In genomic region chr6:28208180-28208659, GRCh38 we compare ENCODE assay signal across 9 cellular contexts. TPM values are rescaled to one million over a fixed set of nuclear protein-coding genes. Genes with fewer than 3 reads are reported as not detected.
DNase-seq lines count a peak whose midpoint lies in the region; ATAC-seq, FAIRE-seq and TF ChIP-seq lines count a peak whose summit lies in the region.
"Had no signal": no experiment of that assay in that cellular context is flagged by ENCODE, and none has a peak within 500 bp of the region (broad histone marks: within the 10 kb centered on the region; RNA-seq: fewer than 3 reads in every experiment).

No MANE protein-coding gene starts in this region.

- DNase-seq in bronchial epithelial cell (ENCODE audit: low read depth): no peak
- peak in 1 of 3 donors; percentile 39 for DNase-seq in mucosa of descending colon
- no peak for DNase-seq in H4 (ENCODE audit: low spot score)
- DNase-seq in stimulated activated CD4-positive, alpha-beta T cell treated with anti-CD3 and anti-CD28 coated beads, Interleukin-1b, Interleukin-23, amount 100 ng/mL, for 48 hours: no peak
- DNase-seq in central memory CD4-positive, alpha-beta T cell: no peak
- no peak for DNase-seq in Peyer's patch
- DNase-seq: activated CD4-positive, CD25-positive, alpha-beta regulatory T cell had no signal

- H3K27me3 ChIP-seq in ACC112 (ENCODE audit: insufficient read depth, low read length) (peaks cover 78% of the 10 kb centered on the region), bronchial epithelial cell (ENCODE audit: control insufficient read depth, insufficient read depth, low read length) (peaks cover 3% of the 10 kb centered on the region), Peyer's patch (peaks cover 6 to 15% of the 10 kb centered on the region in 2 donors)

- H3K36me3 ChIP-seq in ACC112 (ENCODE audit: insufficient read depth, low read length) (no peaks in the 10 kb centered on the region), HEK293 (ENCODE audit: control insufficient read depth in 2 of 2, insufficient read depth in 1 of 2, low read length in 2 of 2) (no peaks in the 10 kb centered on the region), bronchial epithelial cell (ENCODE audit: control insufficient read depth, insufficient read depth, low read length) (no peaks in the 10 kb centered on the region), mucosa of descending colon (ENCODE audit: low read depth) (no peaks in the 10 kb centered on the region), Peyer's patch (no peaks in the 10 kb centered on the region)

- H3K9me3 ChIP-seq in HEK293 (ENCODE audit: control insufficient read depth, insufficient read depth, low read depth, low read length) (no peaks in the 10 kb centered on the region), mucosa of descending colon (no peaks in the 10 kb centered on the region), Peyer's patch (no peaks in the 10 kb centered on the region)

- H3K4me3 ChIP-seq in ACC112 (ENCODE audit: low read depth, low read length) (peak overlapping the region; percentile 72), HEK293 (ENCODE audit: low read depth, low read length) (peak overlapping the region; percentile 41), bronchial epithelial cell (ENCODE audit: low read depth, low read length) (peak overlapping the region; percentile 40), mucosa of descending colon (no peak overlapping the region), Peyer's patch (peak overlapping the region in 2 of 4 donors; percentile 49 to 54)

- peak overlapping the region; percentile 68 for H2AFZ ChIP-seq in ACC112 (ENCODE audit: low read length, unreplicated experiment)

- POLR2A ChIA-PET in HEK293 (lab: Yijun Ruan, JAX): interaction anchor here (0.5 to 1.6 kb wide), 4 partner anchors 10 to 144 kb away, joined by 3 to 10 read pairs (median 6); no protein-coding TSS in a partner anchor

- TF ChIP-seq CTCF in HEK293 (tag by site-specific recombination; IDR thresholded peaks at IDR 0.05): no peak
- TF ChIP-seq CTCF in bronchial epithelial cell (IDR thresholded peaks at IDR 0.05; ENCODE audit: insufficient read depth, low read length, severe bottlenecking): no peak
- TF ChIP-seq CTCF in mucosa of descending colon (IDR thresholded peaks at IDR 0.05): no peak
- no peak for TF ChIP-seq CTCF in Peyer's patch (IDR thresholded peaks at IDR 0.05)

- H3K27ac ChIP-seq in ACC112 (ENCODE audit: low read depth, low read length) (no peak overlapping the region), HEK293 (ENCODE audit: extremely low read depth, low read depth, low read length) (peak overlapping the region; percentile 22; the same call in 1 of the 2 replicates), Peyer's patch (no peak overlapping the region)

- TF ChIP-seq POLR2A in Peyer's patch (IDR thresholded peaks at IDR 0.05): no peak

- intact Hi-C loops in mucosa of descending colon (cut with DNase I, micrococcal nuclease): no loop called here

- peak; percentile 2 for ATAC-seq in mucosa of descending colon

- no peaks in the 10 kb centered on the region for H3K79me2 ChIP-seq in ACC112 (ENCODE audit: control insufficient read depth, insufficient read depth, low read length, unreplicated experiment)

- H3K4me1 ChIP-seq in ACC112 (ENCODE audit: control insufficient read depth, insufficient read depth, low read length, unreplicated experiment) (no peaks in the 10 kb centered on the region), HEK293 (ENCODE audit: control insufficient read depth, insufficient read depth, low read length) (no peaks in the 10 kb centered on the region), mucosa of descending colon (ENCODE audit: low read depth) (peaks cover 3% of the 10 kb centered on the region), Peyer's patch (peaks cover 0 to 24% (median 0%) of the 10 kb centered on the region in 4 donors)

- CTCF ChIA-PET in HEK293 (lab: Yijun Ruan, JAX): interaction anchor here (0.6 kb wide), 1 partner anchor 39 kb away, joined by 3 read pairs; no protein-coding TSS in a partner anchor

- FAIRE-seq in bronchial epithelial cell (lab: Jason Lieb, UNC): no peak

TF ChIP-seq in HEK293, 187 proteins besides CTCF, POLR2A, EP300 and RAD21 (continues in another document):
- no peak for TF ChIP-seq ZNF518A (tag by site-specific recombination; conservative IDR thresholded peaks at IDR 0.05; ENCODE audit: low read depth)
- TF ChIP-seq ZBTB11 (tag by site-specific recombination; conservative IDR thresholded peaks at IDR 0.05; ENCODE audit: low read depth): 0 out of 2 replicates have a peak, but pooled peaks have one; percentile 17
- TF ChIP-seq ZBTB20 (tag by site-specific recombination; IDR thresholded peaks at IDR 0.05): peak; percentile 33
- TF ChIP-seq GLIS2 (tag by site-specific recombination; IDR thresholded peaks at IDR 0.05): 0 out of 2 replicates have a peak, but pooled peaks have one; percentile 31
- no peak for TF ChIP-seq ZNF571 (tag by site-specific recombination; IDR thresholded peaks at IDR 0.05)

RNA-seq across cellular contexts. Expression of gene ZSCAN9, which starts 16.9 kb away (rescaled TPM):
- total RNA-seq in bronchial epithelial cell (12.1 and 14.3 TPM in 2 replicates), mucosa of descending colon (10 to 100 TPM; 14.1 to 15.7 (median 14.9) TPM), Peyer's patch (10 to 100 TPM; 11.9 to 28.9 (median 22.7) TPM)
- total RNA-seq in H4 (2014; rRNA removed; shearing (Covaris generic)): 12.3 and 13.9 TPM in 2 replicates

RNA-seq across cellular contexts. Expression of gene ZKSCAN4, which starts 43.8 kb away (rescaled TPM):
- total RNA-seq in bronchial epithelial cell (4.9 and 5.5 TPM in 2 replicates), mucosa of descending colon (1 to 10 TPM; 4.0 to 6.1 (median 5.5) TPM), Peyer's patch (1 to 10 TPM; 4.4 to 9.6 (median 5.9) TPM)
- 3.1 and 3.8 TPM in 2 replicates for total RNA-seq in H4 (2014; rRNA removed; shearing (Covaris generic))

RNA-seq across cellular contexts. Expression of gene NKAPL, which starts 50.9 kb away (rescaled TPM):
- total RNA-seq in bronchial epithelial cell: 0.79 and 1.2 TPM in 2 replicates
- 1 to 10 TPM in 1 of 3 donors, under 1 TPM in 1, not detected in 1; 0.24 to 2.8 TPM for total RNA-seq in mucosa of descending colon
- not detected in 2 replicates for total RNA-seq in H4 (2014; rRNA removed; shearing (Covaris generic))
- not detected for total RNA-seq in Peyer's patch

RNA-seq across cellular contexts. Expression of gene ZSCAN26, which starts 58.7 kb away (rescaled TPM):
- total RNA-seq in bronchial epithelial cell: 4.9 and 8.7 TPM in 2 replicates
- 10 to 100 TPM in 1 of 3 donors, 1 to 10 TPM in 2; 8.2 to 17.7 (median 9.2) TPM for total RNA-seq in mucosa of descending colon
- total RNA-seq in H4 (2014; rRNA removed; shearing (Covaris generic)): 13.6 and 14.1 TPM in 2 replicates
- total RNA-seq in Peyer's patch: 10 to 100 TPM; 19.1 to 34.7 (median 20.2) TPM
